9 cellular contexts compared by ENCODE assay signal in the genomic region with DNA sequence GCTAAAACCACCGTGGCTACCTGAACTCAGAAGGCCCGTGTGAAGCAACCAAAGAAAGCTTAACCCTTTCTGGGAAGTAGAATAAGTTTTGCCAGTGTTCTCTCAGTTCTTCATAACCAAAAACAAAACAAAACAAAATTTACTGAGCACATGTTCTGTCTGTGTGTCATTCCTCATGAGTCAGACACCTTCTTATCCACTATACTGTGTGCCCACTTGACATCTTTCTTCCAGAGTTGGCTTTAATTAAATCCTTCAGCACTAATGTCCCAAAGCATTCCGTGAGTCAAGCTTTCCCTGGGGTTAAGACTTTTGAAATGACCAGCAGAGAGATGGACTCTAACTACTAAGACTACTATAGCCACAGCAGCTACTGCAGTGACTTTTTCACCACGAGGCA.
DNase-seq lines count a peak whose midpoint lies in the region; ATAC-seq, FAIRE-seq and TF ChIP-seq lines count a peak whose summit lies in the region.
"Had no signal": no experiment of that assay in that cellular context is flagged by ENCODE, and none has a peak within 500 bp of the region (broad histone marks: within the 10 kb centered on the region; RNA-seq: fewer than 3 reads in every experiment).

No MANE protein-coding gene starts in this region.

- intact Hi-C loops in posterior vena cava (cut with DNase I) = no loop called here

- peak; percentile 48 for ATAC-seq in SK-N-SH treated with all-trans-retinoic acid at 6 μM for 48 hours
- peak; percentile 60 for ATAC-seq in stimulated activated naive CD8-positive, alpha-beta T cell treated with anti-CD3 and anti-CD28 coated beads, Interleukin-15, Interleukin-2, amounts not matched to agents 100 U/mL and 50 U/mL, for 24 hours
- ATAC-seq in HG03196 (IDR thresholded peaks at IDR 0.05; ENCODE audit: unreplicated experiment) = no peak
- no peak for ATAC-seq in GM19035 (IDR thresholded peaks at IDR 0.05; ENCODE audit: unreplicated experiment)

- FAIRE-seq in GM18507 (lab: Jason Lieb, UNC) = peak; percentile 48
- FAIRE-seq: frontal cortex had no signal

- no peak overlapping the region for H3K4me3 ChIP-seq in fibroblast of mammary gland (ENCODE audit: control insufficient read depth, low read depth, low read length)

- no peak for TF ChIP-seq CTCF in fibroblast of mammary gland (conservative IDR thresholded peaks at IDR 0.05; ENCODE audit: control insufficient read depth, insufficient read depth, low read depth, low read length)

- DNase-seq in GM18507 (ENCODE audit: extremely low spot score, insufficient read length, low read depth) = no peak
- peak; percentile 89 for DNase-seq in fibroblast of mammary gland (ENCODE audit: low read depth)
- DNase-seq in stimulated activated naive CD8-positive, alpha-beta T cell treated with anti-CD3 and anti-CD28 coated beads, Interleukin-15, Interleukin-2, amounts not matched to agents 100 U/mL and 50 U/mL, for 24 hours = no peak
- DNase-seq in nucleus accumbens (lab: John Stamatoyannopoulos, UW) = no peak
- no peak for DNase-seq in posterior vena cava (ENCODE audit: low spot score)

TF ChIP-seq in SK-N-SH treated with all-trans-retinoic acid at 6 μM for 48 hours, 23 proteins besides CTCF, POLR2A, EP300 and RAD21:
- TF ChIP-seq PPARA (CRISPR knock-in tag; IDR thresholded peaks at IDR 0.05; ENCODE audit: borderline replicate concordance) (no peak), ESRRG (CRISPR knock-in tag; IDR thresholded peaks at IDR 0.05) (no peak), TOX (CRISPR knock-in tag; IDR thresholded peaks at IDR 0.05; ENCODE audit: borderline replicate concordance) (no peak), ZNF565 (CRISPR knock-in tag; conservative IDR thresholded peaks at IDR 0.05; ENCODE audit: low read depth) (no peak), ZC3H10 (CRISPR knock-in tag; IDR thresholded peaks at IDR 0.05) (no peak), ZFP3 (CRISPR knock-in tag; IDR thresholded peaks at IDR 0.05) (no peak), RARB (CRISPR knock-in tag; IDR thresholded peaks at IDR 0.05) (no peak), CSDC2 (CRISPR knock-in tag; IDR thresholded peaks at IDR 0.05) (no peak), GLIS3 (CRISPR knock-in tag; IDR thresholded peaks at IDR 0.05) (no peak), ZNF70 (CRISPR knock-in tag; IDR thresholded peaks at IDR 0.05) (no peak), ZFP30 (CRISPR knock-in tag; IDR thresholded peaks at IDR 0.05) (no peak), ISL1 (CRISPR knock-in tag; IDR thresholded peaks at IDR 0.05) (no peak), ARNTL (CRISPR knock-in tag; IDR thresholded peaks at IDR 0.05; ENCODE audit: borderline replicate concordance, low read depth) (no peak), SNAI2 (CRISPR knock-in tag; IDR thresholded peaks at IDR 0.05) (no peak)
- TF ChIP-seq, protein P1, sequence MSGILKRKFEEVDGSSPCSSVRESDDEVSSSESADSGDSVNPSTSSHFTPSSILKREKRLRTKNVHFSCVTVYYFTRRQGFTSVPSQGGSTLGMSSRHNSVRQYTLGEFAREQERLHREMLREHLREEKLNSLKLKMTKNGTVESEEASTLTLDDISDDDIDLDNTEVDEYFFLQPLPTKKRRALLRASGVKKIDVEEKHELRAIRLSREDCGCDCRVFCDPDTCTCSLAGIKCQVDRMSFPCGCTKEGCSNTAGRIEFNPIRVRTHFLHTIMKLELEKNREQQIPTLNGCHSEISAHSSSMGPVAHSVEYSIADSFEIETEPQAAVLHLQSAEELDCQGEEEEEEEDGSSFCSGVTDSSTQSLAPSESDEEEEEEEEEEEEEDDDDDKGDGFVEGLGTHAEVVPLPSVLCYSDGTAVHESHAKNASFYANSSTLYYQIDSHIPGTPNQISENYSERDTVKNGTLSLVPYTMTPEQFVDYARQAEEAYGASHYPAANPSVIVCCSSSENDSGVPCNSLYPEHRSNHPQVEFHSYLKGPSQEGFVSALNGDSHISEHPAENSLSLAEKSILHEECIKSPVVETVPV (CRISPR knock-in tag; IDR thresholded peaks at IDR 0.05) = no peak
- TF ChIP-seq, protein P2, sequence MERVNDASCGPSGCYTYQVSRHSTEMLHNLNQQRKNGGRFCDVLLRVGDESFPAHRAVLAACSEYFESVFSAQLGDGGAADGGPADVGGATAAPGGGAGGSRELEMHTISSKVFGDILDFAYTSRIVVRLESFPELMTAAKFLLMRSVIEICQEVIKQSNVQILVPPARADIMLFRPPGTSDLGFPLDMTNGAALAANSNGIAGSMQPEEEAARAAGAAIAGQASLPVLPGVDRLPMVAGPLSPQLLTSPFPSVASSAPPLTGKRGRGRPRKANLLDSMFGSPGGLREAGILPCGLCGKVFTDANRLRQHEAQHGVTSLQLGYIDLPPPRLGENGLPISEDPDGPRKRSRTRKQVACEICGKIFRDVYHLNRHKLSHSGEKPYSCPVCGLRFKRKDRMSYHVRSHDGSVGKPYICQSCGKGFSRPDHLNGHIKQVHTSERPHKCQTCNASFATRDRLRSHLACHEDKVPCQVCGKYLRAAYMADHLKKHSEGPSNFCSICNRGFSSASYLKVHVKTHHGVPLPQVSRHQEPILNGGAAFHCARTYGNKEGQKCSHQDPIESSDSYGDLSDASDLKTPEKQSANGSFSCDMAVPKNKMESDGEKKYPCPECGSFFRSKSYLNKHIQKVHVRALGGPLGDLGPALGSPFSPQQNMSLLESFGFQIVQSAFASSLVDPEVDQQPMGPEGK (CRISPR knock-in tag; IDR thresholded peaks at IDR 0.05; ENCODE audit: borderline replicate concordance) = no peak
- TF ChIP-seq, protein P3, sequence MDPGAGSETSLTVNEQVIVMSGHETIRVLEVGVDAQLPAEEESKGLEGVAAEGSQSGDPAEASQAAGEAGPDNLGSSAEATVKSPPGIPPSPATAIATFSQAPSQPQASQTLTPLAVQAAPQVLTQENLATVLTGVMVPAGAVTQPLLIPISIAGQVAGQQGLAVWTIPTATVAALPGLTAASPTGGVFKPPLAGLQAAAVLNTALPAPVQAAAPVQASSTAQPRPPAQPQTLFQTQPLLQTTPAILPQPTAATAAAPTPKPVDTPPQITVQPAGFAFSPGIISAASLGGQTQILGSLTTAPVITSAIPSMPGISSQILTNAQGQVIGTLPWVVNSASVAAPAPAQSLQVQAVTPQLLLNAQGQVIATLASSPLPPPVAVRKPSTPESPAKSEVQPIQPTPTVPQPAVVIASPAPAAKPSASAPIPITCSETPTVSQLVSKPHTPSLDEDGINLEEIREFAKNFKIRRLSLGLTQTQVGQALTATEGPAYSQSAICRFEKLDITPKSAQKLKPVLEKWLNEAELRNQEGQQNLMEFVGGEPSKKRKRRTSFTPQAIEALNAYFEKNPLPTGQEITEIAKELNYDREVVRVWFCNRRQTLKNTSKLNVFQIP (CRISPR knock-in tag; IDR thresholded peaks at IDR 0.05; ENCODE audit: borderline replicate concordance, low read depth) = no peak

Comparison
In these comparisons a context has a peak if more than half of its experiments do, and no peak if none do; other contexts are left out.
1. ATAC-seq: peak in SK-N-SH treated with all-trans-retinoic acid at 6 μM for 48 hours (single experiment) and stimulated activated naive CD8-positive, alpha-beta T cell treated with anti-CD3 and anti-CD28 coated beads, Interleukin-15, Interleukin-2, amounts not matched to agents 100 U/mL and 50 U/mL, for 24 hours (single experiment); none in HG03196 (single experiment) and GM19035 (single experiment).